14 cellular contexts compared by ENCODE assay signal in genomic region chr3:98734737-98735136, GRCh38. TPM values are rescaled to one million over a fixed set of nuclear protein-coding genes. Genes with fewer than 3 reads are reported as not detected.
DNase-seq lines count a peak whose midpoint lies in the region; ATAC-seq and TF ChIP-seq lines count a peak whose summit lies in the region.
"Had no signal": no experiment of that assay in that cellular context is flagged by ENCODE, and none has a peak within 500 bp of the region (broad histone marks: within the 10 kb centered on the region; RNA-seq: fewer than 3 reads in every experiment).

No MANE protein-coding gene starts in this region.

- DNase-seq in GM23338 (ENCODE audit: low spot score), result no peak
- peak; percentile 72 for DNase-seq in SK-N-SH
- DNase-seq in CD8-positive, alpha-beta T cell, result no peak
- DNase-seq: activated CD4-positive, alpha-beta T cell treated with anti-CD3 and anti-CD28 coated beads for 4 hours; activated T-cell treated with anti-CD3 and anti-CD28 coated beads, Interleukin-2, amount 50 U/mL, for 24 hours; stimulated activated CD4-positive, alpha-beta T cell treated with anti-CD3 and anti-CD28 coated beads, Interleukin-2, amount 100 ng/mL, for 48 hours had no signal

- H3K9me2 ChIP-seq in GM23338 (ENCODE audit: insufficient read depth) (no peaks in the 10 kb centered on the region), SK-N-SH (no peaks in the 10 kb centered on the region)

- H4K20me1 ChIP-seq in GM23338 (replicated peaks; ENCODE audit: insufficient read depth) (no peaks in the 10 kb centered on the region), SK-N-SH (ENCODE audit: insufficient read depth) (no peaks in the 10 kb centered on the region)

- H2AFZ ChIP-seq in GM23338 (no peak overlapping the region), SK-N-SH (ENCODE audit: low read depth) (0 out of 2 replicates have a peak overlapping the region, but pooled peaks have one; percentile 96)

- WGBS in SK-N-SH (ENCODE audit: low lambda C conversion rate), result 22% methylated on average over 4 of the region's 4 CpGs

- POLR2A ChIA-PET in SK-N-SH (lab: Yijun Ruan, JAX), result interaction anchor here (1.4 to 6.0 kb wide), 4 partner anchors 27 to 141 kb away, joined by 4 to 50 read pairs (median 10); partner anchors contain the start of genes CPOX and ST3GAL6
- POLR2A ChIA-PET in CD8-positive, alpha-beta T cell (lab: Charles Lee), result no interaction called here

- no peak overlapping the region for H3K27ac Mint-ChIP-seq in GM23338
- H3K27ac Mint-ChIP-seq in activated T-helper 17 cell treated with anti-CD3 and anti-CD28 coated beads, Interleukin-2, amount 50 U/mL, for 72 hours, result no peak overlapping the region
- no peak overlapping the region for H3K27ac Mint-ChIP-seq in CD8-positive, alpha-beta T cell
- H3K27ac Mint-ChIP-seq: activated T-cell treated with anti-CD3 and anti-CD28 coated beads, Interleukin-2, amount 50 U/mL, for 24 hours; T-helper 2 cell treated with Interferon-gamma antibody and Interleukin-4, amounts not matched to agents 5 μg/mL and 100 μg/mL, for 36 hours had no signal

- ATAC-seq in GM23338 (no peak), GM18858 (IDR thresholded peaks at IDR 0.05; ENCODE audit: unreplicated experiment) (no peak)
- ATAC-seq in activated T-helper 17 cell treated with anti-CD3 and anti-CD28 coated beads, Interleukin-2, amount 50 U/mL, for 72 hours (replicated peaks), result no peak
- ATAC-seq in CD8-positive, alpha-beta T cell, result no peak

- intact Hi-C loops in CD8-positive, alpha-beta T cell (cut with DNase I, micrococcal nuclease), result no loop called here

- no peak overlapping the region for H3K27ac ChIP-seq in GM23338 (ENCODE audit: low read depth)
- H3K27ac ChIP-seq in SK-N-SH (ENCODE audit: low read depth in 2 of 2, low read length in 1 of 2), result peak overlapping the region; percentile 60 to 98
- no peak overlapping the region for H3K27ac ChIP-seq in iPS-20b (ENCODE audit: low read length)
- no peak overlapping the region for H3K27ac ChIP-seq in CD8-positive, alpha-beta T cell (ENCODE audit: low read depth, low read length)
- H3K27ac ChIP-seq: RWPE1 had no signal

- peak; percentile 22; the same call in 1 of the 2 replicates for TF ChIP-seq RAD21 in SK-N-SH (IDR thresholded peaks at IDR 0.05; ENCODE audit: low read length)

- H3K4me3 Mint-ChIP-seq in GM23338, result no peak overlapping the region
- H3K4me3 Mint-ChIP-seq in activated T-helper 17 cell treated with anti-CD3 and anti-CD28 coated beads, Interleukin-2, amount 50 U/mL, for 72 hours, result no peak overlapping the region
- no peak overlapping the region for H3K4me3 Mint-ChIP-seq in CD8-positive, alpha-beta T cell
- H3K4me3 Mint-ChIP-seq: activated T-cell treated with anti-CD3 and anti-CD28 coated beads, Interleukin-2, amount 50 U/mL, for 24 hours had no signal

- H3K79me2 ChIP-seq in GM23338 (replicated peaks; ENCODE audit: insufficient read depth) (no peaks in the 10 kb centered on the region; the same call in 1 of the 2 replicates), SK-N-SH (ENCODE audit: insufficient read depth) (peaks cover 70% of the 10 kb centered on the region)

- no peaks in the 10 kb centered on the region for H3K36me3 ChIP-seq in GM23338 (ENCODE audit: insufficient read depth)
- peaks cover 0 to 3% of the 10 kb centered on the region in 2 experiments for H3K36me3 ChIP-seq in SK-N-SH (replicated peaks in 1 of 2; ENCODE audit: control insufficient read depth in 1 of 2, insufficient read depth in 2 of 2, low read length in 1 of 2)
- H3K36me3 ChIP-seq in iPS-20b (ENCODE audit: insufficient read depth, low read depth, low read length), result no peaks in the 10 kb centered on the region
- no peaks in the 10 kb centered on the region for H3K36me3 ChIP-seq in skeletal muscle satellite cell (ENCODE audit: insufficient read depth, low read length)
- H3K36me3 ChIP-seq in CD8-positive, alpha-beta T cell (ENCODE audit: insufficient read depth, low read length), result no peaks in the 10 kb centered on the region
- H3K36me3 ChIP-seq: prostate gland had no signal

- peak overlapping the region; percentile 63; the same call in 1 of the 2 replicates for H3K4me3 ChIP-seq in GM23338
- H3K4me3 ChIP-seq in SK-N-SH (ENCODE audit: low read depth in 2 of 2, low read length in 1 of 2), result peak overlapping the region; percentile 84 to 86; a peak in 3 of 4 replicates
- 0 out of 2 replicates have a peak overlapping the region, but pooled peaks have one; percentile 81 for H3K4me3 ChIP-seq in iPS-20b (ENCODE audit: low read length)
- peak overlapping the region; percentile 20 for H3K4me3 ChIP-seq in skeletal muscle satellite cell (ENCODE audit: low read length)
- no peak overlapping the region for H3K4me3 ChIP-seq in CD8-positive, alpha-beta T cell (ENCODE audit: low read depth, low read length)

- no peaks in the 10 kb centered on the region for H3K9me3 ChIP-seq in SK-N-SH
- no peaks in the 10 kb centered on the region for H3K9me3 ChIP-seq in iPS-20b (ENCODE audit: insufficient read depth, low read depth, low read length)
- no peaks in the 10 kb centered on the region for H3K9me3 ChIP-seq in skeletal muscle satellite cell (replicated peaks; ENCODE audit: low read length)
- H3K9me3 ChIP-seq in CD8-positive, alpha-beta T cell (ENCODE audit: low read length), result no peaks in the 10 kb centered on the region
- H3K9me3 ChIP-seq: prostate gland had no signal

- H3F3A ChIP-seq in GM23338 (replicated peaks; ENCODE audit: low read depth) (no peaks in the 10 kb centered on the region), SK-N-SH (replicated peaks; ENCODE audit: insufficient read depth) (peaks cover 4% of the 10 kb centered on the region)

- no peaks in the 10 kb centered on the region for H3K36me3 Mint-ChIP-seq in GM23338 (ENCODE audit: low read depth)
- H3K36me3 Mint-ChIP-seq in activated T-helper 17 cell treated with anti-CD3 and anti-CD28 coated beads, Interleukin-2, amount 50 U/mL, for 72 hours (ENCODE audit: low read depth), result no peaks in the 10 kb centered on the region
- no peaks in the 10 kb centered on the region for H3K36me3 Mint-ChIP-seq in CD8-positive, alpha-beta T cell

- peaks cover 15% of the 10 kb centered on the region for H3K4me1 Mint-ChIP-seq in GM23338
- peaks cover 9% of the 10 kb centered on the region for H3K4me1 Mint-ChIP-seq in activated T-helper 17 cell treated with anti-CD3 and anti-CD28 coated beads, Interleukin-2, amount 50 U/mL, for 72 hours
- peaks cover 19% of the 10 kb centered on the region for H3K4me1 Mint-ChIP-seq in CD8-positive, alpha-beta T cell (ENCODE audit: low read depth)

- H3K4me1 ChIP-seq in GM23338 (ENCODE audit: insufficient read depth), result peaks cover 12% of the 10 kb centered on the region
- peaks cover 5 to 27% of the 10 kb centered on the region in 2 experiments; a peak in 3 of 4 replicates for H3K4me1 ChIP-seq in SK-N-SH (ENCODE audit: control insufficient read depth in 1 of 2, insufficient read depth in 2 of 2, low read depth in 1 of 2, low read length in 1 of 2)
- H3K4me1 ChIP-seq in iPS-20b (ENCODE audit: insufficient read depth, low read length), result peaks cover 7% of the 10 kb centered on the region; the same call in 1 of the 2 replicates
- peaks cover 29% of the 10 kb centered on the region for H3K4me1 ChIP-seq in skeletal muscle satellite cell (ENCODE audit: control insufficient read depth, insufficient read depth, low read length)
- H3K4me1 ChIP-seq in CD8-positive, alpha-beta T cell (ENCODE audit: insufficient read depth, low read length), result peaks cover 7% of the 10 kb centered on the region

- H3K9ac ChIP-seq in SK-N-SH (peak overlapping the region; percentile 84; the same call in 1 of the 2 replicates), iPS-20b (ENCODE audit: low read depth, low read length) (no peak overlapping the region), skeletal muscle satellite cell (ENCODE audit: low read depth, low read length) (no peak overlapping the region)

- no peak for TF ChIP-seq CTCF in GM23338 (conservative IDR thresholded peaks at IDR 0.05; ENCODE audit: low read depth in 2 of 2)
- no peak for TF ChIP-seq CTCF in SK-N-SH (IDR thresholded peaks at IDR 0.05)
- TF ChIP-seq CTCF in CD8-positive, alpha-beta T cell (IDR thresholded peaks at IDR 0.05), result no peak

- H3K4me2 ChIP-seq in GM23338, result peak overlapping the region; percentile 99; the same call in 1 of the 2 replicates
- peak overlapping the region; percentile 98 for H3K4me2 ChIP-seq in SK-N-SH
- H3K4me2 ChIP-seq in skeletal muscle satellite cell (ENCODE audit: low read length), result peak overlapping the region; percentile 94

- peaks cover 18% of the 10 kb centered on the region for H3K27me3 Mint-ChIP-seq in GM23338 (ENCODE audit: insufficient read depth, low read depth, poor library complexity)
- peaks cover 57% of the 10 kb centered on the region for H3K27me3 Mint-ChIP-seq in activated T-helper 17 cell treated with anti-CD3 and anti-CD28 coated beads, Interleukin-2, amount 50 U/mL, for 72 hours
- H3K27me3 Mint-ChIP-seq in CD8-positive, alpha-beta T cell (ENCODE audit: low read depth), result peaks cover 50% of the 10 kb centered on the region

- H3K27me3 ChIP-seq in GM23338 (ENCODE audit: insufficient read depth) (peaks cover 52% of the 10 kb centered on the region), SK-N-SH (ENCODE audit: insufficient read depth) (no peaks in the 10 kb centered on the region), iPS-20b (ENCODE audit: insufficient read depth, low read length) (peaks cover 48% of the 10 kb centered on the region), skeletal muscle satellite cell (ENCODE audit: control insufficient read depth, insufficient read depth, low read length) (no peaks in the 10 kb centered on the region)
- H3K27me3 ChIP-seq in CD8-positive, alpha-beta T cell (ENCODE audit: insufficient read depth, low read length), result peaks cover 4% of the 10 kb centered on the region

- TF ChIP-seq EP300 in SK-N-SH (IDR thresholded peaks at IDR 0.05; ENCODE audit: borderline replicate concordance in 1 of 2, low read depth in 1 of 2, low read length in 1 of 2), result peak in 1 of 2 experiments; percentile 95; a peak in 3 of 4 replicates

- H3K9me3 Mint-ChIP-seq in GM23338, result no peaks in the 10 kb centered on the region; the same call in 2 of the 3 replicates
- H3K9me3 Mint-ChIP-seq in activated T-helper 17 cell treated with anti-CD3 and anti-CD28 coated beads, Interleukin-2, amount 50 U/mL, for 72 hours, result no peaks in the 10 kb centered on the region
- H3K9me3 Mint-ChIP-seq in CD8-positive, alpha-beta T cell, result no peaks in the 10 kb centered on the region
- H3K9me3 Mint-ChIP-seq: activated T-cell treated with anti-CD3 and anti-CD28 coated beads, Interleukin-2, amount 50 U/mL, for 24 hours; CD14-positive monocyte; T-helper 2 cell treated with Interferon-gamma antibody and Interleukin-4, amounts not matched to agents 5 μg/mL and 100 μg/mL, for 36 hours had no signal

- CTCF ChIA-PET in SK-N-SH (lab: Yijun Ruan, JAX), result interaction anchor here (0.6 to 3.0 kb wide), 6 partner anchors 10 to 141 kb away, joined by 3 to 17 read pairs (median 4); partner anchors contain the start of gene CPOX
- CTCF ChIA-PET in CD8-positive, alpha-beta T cell (lab: Charles Lee), result no interaction called here

RNA-seq across cellular contexts. Expression of gene ST3GAL6, which starts 28.4 kb away (rescaled TPM):
- 3.7 and 4.7 TPM in 2 replicates for total RNA-seq in GM23338 (2014; rRNA removed; shearing (Covaris generic))
- 6.4 and 8.1 TPM in 2 replicates for polyA plus RNA-seq in GM23338 (2016; fragmentation: Nextera tagmentation; extraction: Ambion mirVana)
- polyA plus RNA-seq in SK-N-SH (2012; rRNA removed), result 16.3 and 17.9 TPM in 2 replicates
- polyA plus RNA-seq in SK-N-SH (2012; cell fraction: cytosol; rRNA removed), result 19.4 and 22.4 TPM in 2 replicates
- polyA plus RNA-seq in SK-N-SH (2012; cell fraction: nucleus; rRNA removed), result 15.9 and 33.7 TPM in 2 replicates
- 2.0 and 3.5 TPM in 2 replicates for total RNA-seq in skeletal muscle satellite cell (2012; rRNA removed)
- not detected for total RNA-seq in activated T-helper 17 cell treated with anti-CD3 and anti-CD28 coated beads, Interleukin-2, amount 50 U/mL, for 72 hours
- total RNA-seq in CD8-positive, alpha-beta T cell, result not detected

Comparison
In these comparisons a context has a peak if more than half of its experiments do, and no peak if none do; other contexts are left out.
1. H3K27ac ChIP-seq: peak in SK-N-SH (2 of 2); none in GM23338 (single experiment), iPS-20b (single experiment) and CD8-positive, alpha-beta T cell (single experiment).
2. Peak in every context shown above with its lines, with median percentiles within 50 percentile points of each other: H3K4me2 ChIP-seq.